Comparison of ENCODE assay signal across 15 cellular contexts in the genomic region with DNA sequence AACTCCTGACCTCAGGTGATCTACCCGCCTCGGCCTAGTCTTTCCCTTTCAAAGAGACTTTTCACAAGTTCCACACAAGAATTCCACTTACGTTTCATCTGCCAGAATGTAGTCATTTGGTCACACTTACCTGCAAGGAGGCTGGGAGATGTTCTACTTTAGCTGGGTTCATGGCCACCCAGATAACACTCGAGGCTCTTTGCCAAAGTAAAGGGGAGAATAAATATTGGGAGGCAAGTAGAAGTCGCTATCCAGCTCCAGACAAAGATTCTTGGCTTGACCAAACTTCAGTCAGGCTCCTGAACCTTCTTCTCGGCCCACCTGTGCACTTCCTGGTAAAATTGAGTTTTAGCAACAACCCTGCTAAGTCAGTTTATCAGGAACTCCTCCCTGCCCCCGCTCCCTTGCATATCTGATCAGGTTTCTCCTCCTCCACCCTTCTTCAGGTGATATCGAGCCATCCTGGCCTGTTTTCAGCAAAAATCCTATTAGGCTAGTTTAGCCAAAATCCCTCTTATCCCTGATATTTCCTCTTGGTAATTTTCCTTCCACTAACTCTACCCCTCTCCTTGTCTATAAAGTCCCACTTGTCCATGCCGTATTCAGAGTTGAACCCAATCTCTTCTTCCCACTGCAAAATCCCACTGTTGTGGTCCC. TPM values are rescaled to one million over a fixed set of nuclear protein-coding genes. Genes with fewer than 3 reads are reported as not detected.
DNase-seq lines count a peak whose midpoint lies in the region; ATAC-seq and TF ChIP-seq lines count a peak whose summit lies in the region.
"Had no signal": no experiment of that assay in that cellular context is flagged by ENCODE, and none has a peak within 500 bp of the region (broad histone marks: within the 10 kb centered on the region; RNA-seq: fewer than 3 reads in every experiment).

No MANE protein-coding gene starts in this region.

- no peak overlapping the region for H3K27ac ChIP-seq in body of pancreas
- no peak overlapping the region for H3K27ac ChIP-seq in osteoblast (ENCODE audit: low read depth, low read length)
- H3K27ac ChIP-seq in sigmoid colon = no peak overlapping the region
- H3K27ac ChIP-seq: GM23248 had no signal

- H3K4me1 ChIP-seq in body of pancreas (peaks cover 11% of the 10 kb centered on the region), osteoblast (ENCODE audit: insufficient read depth, low read length) (no peaks in the 10 kb centered on the region), sigmoid colon (no peaks in the 10 kb centered on the region)
- H3K4me1 ChIP-seq: Caco-2 had no signal

- H3K9me3 ChIP-seq in body of pancreas (no peaks in the 10 kb centered on the region), osteoblast (ENCODE audit: low read depth, low read length) (no peaks in the 10 kb centered on the region), sigmoid colon (peaks cover 0 to 5% (median 0%) of the 10 kb centered on the region in 4 donors)
- H3K9me3 ChIP-seq: Caco-2 had no signal

- H3K27me3 ChIP-seq in body of pancreas (no peaks in the 10 kb centered on the region), osteoblast (ENCODE audit: insufficient read depth, low read length) (peaks cover 3% of the 10 kb centered on the region), sigmoid colon (no peaks in the 10 kb centered on the region)

- H3K4me2 ChIP-seq in osteoblast (ENCODE audit: insufficient read depth, low read length) = no peak overlapping the region

- peak; percentile 30 for ATAC-seq in body of pancreas
- ATAC-seq in GM18907 (IDR thresholded peaks at IDR 0.05; ENCODE audit: unreplicated experiment) = no peak
- no peak for ATAC-seq in activated T-cell treated with anti-CD3 and anti-CD28 coated beads, Interleukin-2, amount 50 U/mL, for 4 hours

- H3K27ac Mint-ChIP-seq in mesothelial cell of epicardium = peak overlapping the region; percentile 6
- H3K27ac Mint-ChIP-seq: HFFc6 had no signal

- intact Hi-C loops in body of pancreas (cut with DNase I) (no loop called here), sigmoid colon (cut with DNase I) (no loop called here)

- TF ChIP-seq POLR2A in body of pancreas (IDR thresholded peaks at IDR 0.05) = no peak
- TF ChIP-seq POLR2A in sigmoid colon (IDR thresholded peaks at IDR 0.05) = no peak

- H2AFZ ChIP-seq in osteoblast (ENCODE audit: low read length) = no peak overlapping the region
- H2AFZ ChIP-seq: GM23248 had no signal

- TF ChIP-seq CTCF in body of pancreas (IDR thresholded peaks at IDR 0.05) (no peak), mesothelial cell of epicardium (IDR thresholded peaks at IDR 0.05; ENCODE audit: unreplicated experiment) (no peak), osteoblast (IDR thresholded peaks at IDR 0.05; ENCODE audit: extremely low read depth, low read depth, low read length) (no peak), sigmoid colon (IDR thresholded peaks at IDR 0.05) (no peak)

- peaks cover 4% of the 10 kb centered on the region for H3K9me3 Mint-ChIP-seq in mesothelial cell of epicardium
- peaks cover 4% of the 10 kb centered on the region for H3K9me3 Mint-ChIP-seq in activated T-cell treated with anti-CD3 and anti-CD28 coated beads, Interleukin-2, amount 50 U/mL, for 4 hours
- H3K9me3 Mint-ChIP-seq: HFFc6 had no signal

- H3K36me3 Mint-ChIP-seq in mesothelial cell of epicardium = peaks cover 3% of the 10 kb centered on the region
- no peaks in the 10 kb centered on the region for H3K36me3 Mint-ChIP-seq in activated T-cell treated with anti-CD3 and anti-CD28 coated beads, Interleukin-2, amount 50 U/mL, for 4 hours (ENCODE audit: insufficient read depth)

- no peak overlapping the region for H3K4me3 ChIP-seq in body of pancreas
- no peak overlapping the region for H3K4me3 ChIP-seq in osteoblast (ENCODE audit: insufficient read depth, low read length)
- no peak overlapping the region for H3K4me3 ChIP-seq in sigmoid colon
- H3K4me3 ChIP-seq: GM23248, HAP-1 had no signal

- WGBS in body of pancreas, 2 donors = 51 to 54% methylated on average over 9 of the region's 9 CpGs
- 91 to 94% methylated on average over 9 of the region's 9 CpGs for WGBS in sigmoid colon, 2 donors

- no peaks in the 10 kb centered on the region for H3K27me3 Mint-ChIP-seq in mesothelial cell of epicardium (ENCODE audit: low read depth)
- no peaks in the 10 kb centered on the region for H3K27me3 Mint-ChIP-seq in activated T-cell treated with anti-CD3 and anti-CD28 coated beads, Interleukin-2, amount 50 U/mL, for 4 hours (ENCODE audit: low read depth)
- H3K27me3 Mint-ChIP-seq: CD4-positive, alpha-beta memory T cell had no signal

- no peaks in the 10 kb centered on the region for H3K79me2 ChIP-seq in osteoblast (ENCODE audit: insufficient read depth, low read length)

- DNase-seq in body of pancreas (peak in 1 of 4 donors; percentile 23), mesothelial cell of epicardium (ENCODE audit: low spot score in 2 of 2, unreplicated experiment in 2 of 2) (no peak), osteoblast (ENCODE audit: insufficient read length, low spot score, missing footprints) (peak; percentile 53), SHP77 treated with DMSO at 0.1 percent for 48 hours (lab: John Stamatoyannopoulos, UW) (no peak), sigmoid colon (no peak)
- no peak for DNase-seq in activated T-cell treated with anti-CD3 and anti-CD28 coated beads, Interleukin-2, amount 50 U/mL, for 4 hours
- DNase-seq: C1 segment of cervical spinal cord; Caco-2; CD4-positive, alpha-beta memory T cell; DMS153; DND-41; GM23248; HFFc6 had no signal

- H3K4me3 Mint-ChIP-seq in mesothelial cell of epicardium = no peak overlapping the region
- no peak overlapping the region for H3K4me3 Mint-ChIP-seq in activated T-cell treated with anti-CD3 and anti-CD28 coated beads, Interleukin-2, amount 50 U/mL, for 4 hours
- H3K4me3 Mint-ChIP-seq: HFFc6 had no signal

- no peaks in the 10 kb centered on the region for H4K20me1 ChIP-seq in osteoblast (ENCODE audit: insufficient read depth, low read length)

- H3K36me3 ChIP-seq in body of pancreas (replicated peaks in 1 of 2; ENCODE audit: insufficient read depth in 1 of 2, low read depth in 2 of 2) (no peaks in the 10 kb centered on the region), osteoblast (ENCODE audit: insufficient read depth, low read length) (no peaks in the 10 kb centered on the region), sigmoid colon (no peaks in the 10 kb centered on the region)
- H3K36me3 ChIP-seq: HAP-1 had no signal

- H3K4me1 Mint-ChIP-seq in mesothelial cell of epicardium = peaks cover 42% of the 10 kb centered on the region
- peaks cover 11% of the 10 kb centered on the region for H3K4me1 Mint-ChIP-seq in activated T-cell treated with anti-CD3 and anti-CD28 coated beads, Interleukin-2, amount 50 U/mL, for 4 hours (ENCODE audit: low read depth)

- TF ChIP-seq EP300 in sigmoid colon (IDR thresholded peaks at IDR 0.05) = no peak

RNA-seq across cellular contexts. Expression of gene SAMD8, which starts 25.1 kb away (rescaled TPM):
- total RNA-seq in body of pancreas (10 to 100 TPM; 16.1 to 18.5 TPM), mesothelial cell of epicardium (25.6 to 27.8 TPM (median 26.4 TPM) in 3 replicates), osteoblast (30.6 and 31.5 TPM in 2 replicates), sigmoid colon (10 to 100 TPM; 25.0 to 37.5 (median 28.8) TPM)
- 10 to 100 TPM; 12.7 to 16.8 (median 13.7) TPM for total RNA-seq in activated T-cell treated with anti-CD3 and anti-CD28 coated beads, Interleukin-2, amount 50 U/mL, for 4 hours
- polyA plus RNA-seq in sigmoid colon = 1 to 10 TPM; 2.1 to 6.3 (median 3.0) TPM
